Comparison of ENCODE assay signal across 8 cellular contexts in genomic region chr3:51501833-51502561, GRCh38. TPM values are rescaled to one million over a fixed set of nuclear protein-coding genes. Genes with fewer than 3 reads are reported as not detected.
A peak's percentile ranks its signal among the peaks of the same experiment; 100 is the strongest.
DNase-seq lines count a peak whose midpoint lies in the region; ATAC-seq and TF ChIP-seq lines count a peak whose summit lies in the region.

No MANE protein-coding gene starts in this region.

- no peak overlapping the region for H3K4me3 ChIP-seq in right lobe of liver

- TF ChIP-seq CTCF in C4-2B (conservative IDR thresholded peaks at IDR 0.05) (peak; percentile 90), right lobe of liver (IDR thresholded peaks at IDR 0.05) (peak; percentile 91 to 95 (median 93))

- H3K27me3 ChIP-seq in right lobe of liver: no peaks in the 10 kb centered on the region

- H3K9me3 ChIP-seq in right lobe of liver: no peaks in the 10 kb centered on the region

- no peaks in the 10 kb centered on the region for H3K4me1 ChIP-seq in right lobe of liver

- intact Hi-C loops in right lobe of liver (cut with DNase I): loop anchor here (5.0 to 10.0 kb wide), 5 partner anchors 107 to 180 kb away; partner anchors contain the start of genes RBM15B (in 1 of the 2) and TEX264 (in 1 of the 2)

- DNase-seq in GOT3 (lab: John Stamatoyannopoulos, UW) (peak; percentile 20), NCI-H446 (lab: John Stamatoyannopoulos, UW) (peak; percentile 41 to 69), dedifferentiated amniotic fluid mesenchymal stem cell (ENCODE audit: extremely low spot score) (peak; percentile 78), right lobe of liver (peak; percentile 73 to 77 (median 74))
- peak; percentile 75 to 77 for DNase-seq in activated CD4-positive, alpha-beta T cell treated with anti-CD3 and anti-CD28 coated beads, Interleukin-2, amount 50 U/mL, for 24 hours (ENCODE audit: low read depth in 1 of 2, low spot score in 1 of 2)
- DNase-seq in stimulated activated CD4-positive, alpha-beta T cell treated with anti-CD3 and anti-CD28 coated beads, TNF-alpha, amount 100 ng/mL, for 24 hours (ENCODE audit: low read depth in 3 of 3): peak; percentile 60 to 80 (median 67)

- H3K27ac ChIP-seq in C4-2B (no peak overlapping the region; the same call in 1 of the 2 replicates), right lobe of liver (no peak overlapping the region)

- ATAC-seq in right lobe of liver: peak; percentile 26 to 40 (median 33)
- ATAC-seq in GM21447 (IDR thresholded peaks at IDR 0.05; ENCODE audit: unreplicated experiment): no peak

- WGBS in right lobe of liver (ENCODE audit: insufficient coverage, low coverage, low lambda C conversion rate, missing lambda C conversion rate): 54% methylated on average over 2 of the region's 6 CpGs

- no peak for TF ChIP-seq POLR2A in right lobe of liver (IDR thresholded peaks at IDR 0.05)

- no peaks in the 10 kb centered on the region for H3K36me3 ChIP-seq in right lobe of liver

RNA-seq across cellular contexts. Expression of gene DCAF1, which starts 2.2 kb away (rescaled TPM):
- 10 to 100 TPM in 2 of 6 experiments, 1 to 10 TPM in 4; 8.2 to 11.6 (median 9.5) TPM for total RNA-seq in right lobe of liver

RNA-seq across cellular contexts. Expression of gene RAD54L2, which starts 36.5 kb away (rescaled TPM):
- 10 to 100 TPM in 5 of 6 experiments, 1 to 10 TPM in 1; 8.0 to 21.1 (median 13.7) TPM for total RNA-seq in right lobe of liver

Comparison
In these comparisons a context has a peak if more than half of its experiments do, and no peak if none do; other contexts are left out.
1. DNase-seq: peak in every context shown above with its lines; median percentile 78 in dedifferentiated amniotic fluid mesenchymal stem cell; 76 in activated CD4-positive, alpha-beta T cell treated with anti-CD3 and anti-CD28 coated beads, Interleukin-2, amount 50 U/mL, for 24 hours; 74 in right lobe of liver; 67 in stimulated activated CD4-positive, alpha-beta T cell treated with anti-CD3 and anti-CD28 coated beads, TNF-alpha, amount 100 ng/mL, for 24 hours; 55 in NCI-H446; 20 in GOT3.